Comparison of ENCODE assay signal across 2 cellular contexts in the genomic region with DNA sequence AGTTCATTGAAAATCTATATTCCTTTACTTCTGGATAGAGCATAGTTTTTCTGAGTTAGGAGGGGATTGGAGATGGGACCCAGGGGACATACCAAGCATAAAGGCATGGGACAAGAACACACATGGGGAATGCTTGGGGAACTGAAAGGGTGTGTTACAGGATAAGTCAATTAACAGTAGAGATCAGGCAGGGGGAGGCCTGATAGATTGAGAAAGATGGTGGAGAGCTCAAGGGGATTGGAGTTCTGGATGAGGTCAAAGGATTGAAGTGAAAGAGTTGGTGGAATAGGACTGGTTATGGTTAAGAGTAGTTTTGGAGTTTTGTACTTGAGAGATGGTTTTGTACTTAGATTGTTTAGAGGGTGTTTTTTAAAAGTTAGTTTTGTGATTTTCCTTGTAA.
A peak's percentile ranks its signal among the peaks of the same experiment; 100 is the strongest.
TF ChIP-seq lines count a peak whose summit lies in the region.

No MANE protein-coding gene starts in this region.

TF ChIP-seq in HepG2, 621 proteins besides CTCF, POLR2A, EP300 and RAD21 (continued from another document):
- TF ChIP-seq ESRRA (CRISPR knock-in tag; IDR thresholded peaks at IDR 0.05; ENCODE audit: low read depth) (no peak), ETV5 (CRISPR knock-in tag; IDR thresholded peaks at IDR 0.05; ENCODE audit: borderline replicate concordance) (no peak), KAT8 (CRISPR knock-in tag; IDR thresholded peaks at IDR 0.05) (no peak), FOSL1 (CRISPR knock-in tag; IDR thresholded peaks at IDR 0.05; ENCODE audit: borderline replicate concordance) (no peak), RBM22 (optimal IDR thresholded peaks at IDR 0.05; ENCODE audit: low read length) (peak; percentile 91), MLLT10 (CRISPR knock-in tag; IDR thresholded peaks at IDR 0.05) (no peak)

TF ChIP-seq in WTC11, 78 proteins besides CTCF, POLR2A, EP300 and RAD21 (continued from another document):
- TF ChIP-seq, protein P1, sequence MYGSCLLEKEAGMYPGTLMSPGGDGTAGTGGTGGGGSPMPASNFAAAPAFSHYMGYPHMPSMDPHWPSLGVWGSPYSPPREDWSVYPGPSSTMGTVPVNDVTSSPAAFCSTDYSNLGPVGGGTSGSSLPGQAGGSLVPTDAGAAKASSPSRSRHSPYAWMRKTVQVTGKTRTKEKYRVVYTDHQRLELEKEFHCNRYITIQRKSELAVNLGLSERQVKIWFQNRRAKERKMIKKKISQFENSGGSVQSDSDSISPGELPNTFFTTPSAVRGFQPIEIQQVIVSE (CRISPR knock-in tag; IDR thresholded peaks at IDR 0.05; ENCODE audit: borderline replicate concordance) = no peak
- TF ChIP-seq SP1 (CRISPR knock-in tag; conservative IDR thresholded peaks at IDR 0.05) = no peak
- TF ChIP-seq MYBL2 (CRISPR knock-in tag; IDR thresholded peaks at IDR 0.05) = no peak
- TF ChIP-seq, protein P2, sequence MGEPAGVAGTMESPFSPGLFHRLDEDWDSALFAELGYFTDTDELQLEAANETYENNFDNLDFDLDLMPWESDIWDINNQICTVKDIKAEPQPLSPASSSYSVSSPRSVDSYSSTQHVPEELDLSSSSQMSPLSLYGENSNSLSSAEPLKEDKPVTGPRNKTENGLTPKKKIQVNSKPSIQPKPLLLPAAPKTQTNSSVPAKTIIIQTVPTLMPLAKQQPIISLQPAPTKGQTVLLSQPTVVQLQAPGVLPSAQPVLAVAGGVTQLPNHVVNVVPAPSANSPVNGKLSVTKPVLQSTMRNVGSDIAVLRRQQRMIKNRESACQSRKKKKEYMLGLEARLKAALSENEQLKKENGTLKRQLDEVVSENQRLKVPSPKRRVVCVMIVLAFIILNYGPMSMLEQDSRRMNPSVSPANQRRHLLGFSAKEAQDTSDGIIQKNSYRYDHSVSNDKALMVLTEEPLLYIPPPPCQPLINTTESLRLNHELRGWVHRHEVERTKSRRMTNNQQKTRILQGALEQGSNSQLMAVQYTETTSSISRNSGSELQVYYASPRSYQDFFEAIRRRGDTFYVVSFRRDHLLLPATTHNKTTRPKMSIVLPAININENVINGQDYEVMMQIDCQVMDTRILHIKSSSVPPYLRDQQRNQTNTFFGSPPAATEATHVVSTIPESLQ (CRISPR knock-in tag; IDR thresholded peaks at IDR 0.05) = no peak
- TF ChIP-seq, protein P3, sequence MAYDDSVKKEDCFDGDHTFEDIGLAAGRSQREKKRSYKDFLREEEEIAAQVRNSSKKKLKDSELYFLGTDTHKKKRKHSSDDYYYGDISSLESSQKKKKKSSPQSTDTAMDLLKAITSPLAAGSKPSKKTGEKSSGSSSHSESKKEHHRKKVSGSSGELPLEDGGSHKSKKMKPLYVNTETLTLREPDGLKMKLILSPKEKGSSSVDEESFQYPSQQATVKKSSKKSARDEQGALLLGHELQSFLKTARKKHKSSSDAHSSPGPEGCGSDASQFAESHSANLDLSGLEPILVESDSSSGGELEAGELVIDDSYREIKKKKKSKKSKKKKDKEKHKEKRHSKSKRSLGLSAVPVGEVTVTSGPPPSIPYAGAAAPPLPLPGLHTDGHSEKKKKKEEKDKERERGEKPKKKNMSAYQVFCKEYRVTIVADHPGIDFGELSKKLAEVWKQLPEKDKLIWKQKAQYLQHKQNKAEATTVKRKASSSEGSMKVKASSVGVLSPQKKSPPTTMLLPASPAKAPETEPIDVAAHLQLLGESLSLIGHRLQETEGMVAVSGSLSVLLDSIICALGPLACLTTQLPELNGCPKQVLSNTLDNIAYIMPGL (CRISPR knock-in tag; IDR thresholded peaks at IDR 0.05) = no peak
- TF ChIP-seq ZNF219 (CRISPR knock-in tag; IDR thresholded peaks at IDR 0.05; ENCODE audit: borderline replicate concordance) = no peak
- no peak for TF ChIP-seq TP53 (CRISPR knock-in tag; IDR thresholded peaks at IDR 0.05)
- TF ChIP-seq HMGA2 (CRISPR knock-in tag; IDR thresholded peaks at IDR 0.05) = no peak
- no peak for TF ChIP-seq ZNF423 (CRISPR knock-in tag; IDR thresholded peaks at IDR 0.05)
- TF ChIP-seq ZBTB21 (CRISPR knock-in tag; IDR thresholded peaks at IDR 0.05; ENCODE audit: borderline replicate concordance) = no peak
- TF ChIP-seq ZNF232 (CRISPR knock-in tag; IDR thresholded peaks at IDR 0.05) = no peak
- TF ChIP-seq, protein P4, sequence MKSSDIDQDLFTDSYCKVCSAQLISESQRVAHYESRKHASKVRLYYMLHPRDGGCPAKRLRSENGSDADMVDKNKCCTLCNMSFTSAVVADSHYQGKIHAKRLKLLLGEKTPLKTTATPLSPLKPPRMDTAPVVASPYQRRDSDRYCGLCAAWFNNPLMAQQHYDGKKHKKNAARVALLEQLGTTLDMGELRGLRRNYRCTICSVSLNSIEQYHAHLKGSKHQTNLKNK (CRISPR knock-in tag; IDR thresholded peaks at IDR 0.05) = no peak
- TF ChIP-seq, protein P5, sequence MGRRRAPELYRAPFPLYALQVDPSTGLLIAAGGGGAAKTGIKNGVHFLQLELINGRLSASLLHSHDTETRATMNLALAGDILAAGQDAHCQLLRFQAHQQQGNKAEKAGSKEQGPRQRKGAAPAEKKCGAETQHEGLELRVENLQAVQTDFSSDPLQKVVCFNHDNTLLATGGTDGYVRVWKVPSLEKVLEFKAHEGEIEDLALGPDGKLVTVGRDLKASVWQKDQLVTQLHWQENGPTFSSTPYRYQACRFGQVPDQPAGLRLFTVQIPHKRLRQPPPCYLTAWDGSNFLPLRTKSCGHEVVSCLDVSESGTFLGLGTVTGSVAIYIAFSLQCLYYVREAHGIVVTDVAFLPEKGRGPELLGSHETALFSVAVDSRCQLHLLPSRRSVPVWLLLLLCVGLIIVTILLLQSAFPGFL (CRISPR knock-in tag; IDR thresholded peaks at IDR 0.05; ENCODE audit: borderline replicate concordance) = no peak
